In the genomic region with DNA sequence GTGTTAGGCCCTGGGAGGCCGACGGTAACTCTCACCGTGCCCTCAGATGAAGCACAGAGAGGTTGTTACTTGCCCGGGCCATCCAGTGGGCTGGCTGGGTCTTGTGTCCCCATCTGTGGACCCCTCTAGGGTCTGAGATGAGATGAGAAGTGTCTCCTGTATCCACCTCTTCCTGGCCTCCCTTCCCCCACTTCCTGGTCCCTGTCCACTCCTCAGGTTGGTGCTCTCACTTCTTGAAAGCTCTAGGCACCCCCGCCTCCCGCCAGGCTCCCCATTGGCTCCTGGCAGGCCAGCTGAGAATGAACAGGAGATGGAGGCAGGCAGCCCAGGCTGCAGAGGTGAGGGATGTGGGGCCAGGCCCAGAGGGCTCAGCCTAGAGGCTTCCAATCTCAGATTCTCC, we compare ENCODE assay signal across 7 cellular contexts. TPM values are rescaled to one million over a fixed set of nuclear protein-coding genes. Genes with fewer than 3 reads are reported as not detected.
A peak's percentile ranks its signal among the peaks of the same experiment; 100 is the strongest.
DNase-seq lines count a peak whose midpoint lies in the region; ATAC-seq and TF ChIP-seq lines count a peak whose summit lies in the region.

No MANE protein-coding gene starts in this region.

- 86 to 95% methylated on average over 6 of the region's 6 CpGs for WGBS in GM23248 (ENCODE audit: low coverage in 1 of 2, low lambda C conversion rate in 2 of 2, missing lambda C conversion rate in 2 of 2), 2 experiments
- WGBS in lower leg skin, 2 donors = 87 to 95% methylated on average over 5 to 6 of the region's 6 CpGs

- DNase-seq in GM23248 = peak; percentile 15
- no peak for DNase-seq in T-cell
- no peak for DNase-seq in fibroblast of mammary gland (ENCODE audit: low read depth)
- no peak for DNase-seq in lower leg skin (ENCODE audit: low spot score in 2 of 2)
- DNase-seq in GM19238 (ENCODE audit: insufficient read length, low spot score) = no peak
- DNase-seq in stimulated activated CD4-positive, alpha-beta T cell treated with anti-CD3 and anti-CD28 coated beads, Interleukin-4, amount 100 ng/mL, for 1 hour = no peak

- no peaks in the 10 kb centered on the region for H3K27me3 ChIP-seq in GM23248 (replicated peaks; ENCODE audit: insufficient read depth)

- ATAC-seq in T-cell (replicated peaks in 1 of 4) = no peak

- H3K27ac Mint-ChIP-seq in T-cell = peak overlapping the region; percentile 98 to 99

- no peaks in the 10 kb centered on the region for H3K9me3 Mint-ChIP-seq in T-cell

- CTCF ChIA-PET in T-cell (lab: Charles Lee) = interaction anchor here in 1 of 2 donors (3.4 kb wide), 1 partner anchor 131 kb away, joined by 19 read pairs; no protein-coding TSS in a partner anchor

- peak overlapping the region; percentile 90 to 95 (median 93) for H3K4me3 Mint-ChIP-seq in T-cell

- H4K20me1 ChIP-seq in GM23248 (ENCODE audit: insufficient read depth) = no peaks in the 10 kb centered on the region

- in situ Hi-C loops in GM23248 (cut with MboI) = no loop called here

- peak overlapping the region; percentile 91 for H3K9ac ChIP-seq in GM23248

- H3K4me2 ChIP-seq in GM23248 (ENCODE audit: unreplicated experiment) = peak overlapping the region; percentile 94

- H3K9me2 ChIP-seq in GM23248 (ENCODE audit: insufficient read depth) = no peaks in the 10 kb centered on the region

- peaks cover 23% of the 10 kb centered on the region for H3K36me3 Mint-ChIP-seq in T-cell

- peaks cover 40% of the 10 kb centered on the region for H3K79me2 ChIP-seq in GM23248 (ENCODE audit: insufficient read depth)

- peaks cover 9% of the 10 kb centered on the region; the same call in 1 of the 2 replicates for H3K36me3 ChIP-seq in GM23248 (ENCODE audit: low read depth)

- peaks cover 21% of the 10 kb centered on the region; the same call in 1 of the 2 replicates for H3K4me1 ChIP-seq in GM23248 (ENCODE audit: insufficient read depth)

- H3K4me3 ChIP-seq in GM23248 (peak overlapping the region; percentile 85), fibroblast of mammary gland (ENCODE audit: control insufficient read depth, low read depth, low read length) (peak overlapping the region; percentile 79), skin epidermis (peak overlapping the region in 1 of 7 experiments; percentile 86), lower leg skin (ENCODE audit: low read depth, poor library complexity, severe bottlenecking) (no peak overlapping the region)

- H3K27me3 Mint-ChIP-seq in T-cell = no peaks in the 10 kb centered on the region

- H3K4me1 Mint-ChIP-seq in T-cell = peaks cover 17 to 29% (median 27%) of the 10 kb centered on the region in 3 donors

- no peak for TF ChIP-seq CTCF in fibroblast of mammary gland (conservative IDR thresholded peaks at IDR 0.05; ENCODE audit: control insufficient read depth, insufficient read depth, low read depth, low read length)
- no peak for TF ChIP-seq CTCF in lower leg skin (IDR thresholded peaks at IDR 0.05)

- H3F3A ChIP-seq in GM23248 (ENCODE audit: insufficient read depth) = peaks cover 45% of the 10 kb centered on the region

- H3K27ac ChIP-seq in GM23248 = peak overlapping the region; percentile 88; the same call in 1 of the 2 replicates
- peak overlapping the region in 18 of 21 experiments; percentile 96 to 100 (median 98) for H3K27ac ChIP-seq in skin epidermis

- POLR2A ChIA-PET in T-cell (lab: Charles Lee) = interaction anchor here in 1 of 2 donors (0.6 kb wide), 1 partner anchor 25 kb away, joined by 8 read pairs; no protein-coding TSS in a partner anchor

- intact Hi-C loops in lower leg skin (cut with DNase I; ENCODE audit: low total_unique reads) = no loop called here

- no peak for TF ChIP-seq POLR2A in lower leg skin (IDR thresholded peaks at IDR 0.05)

- no peaks in the 10 kb centered on the region for H3K9me3 ChIP-seq in GM23248 (ENCODE audit: low read depth)

- H2AFZ ChIP-seq in GM23248 = no peak overlapping the region

RNA-seq across cellular contexts. Expression of gene MMP24OS, which starts 1.5 kb away (rescaled TPM):
- total RNA-seq in GM23248 (2014; rRNA removed; shearing (Covaris generic)) = 26.8 and 30.0 TPM in 2 replicates
- 81.7 and 85.3 TPM in 2 replicates for polyA plus RNA-seq in GM23248 (2016; fragmentation: Nextera tagmentation; extraction: Ambion mirVana)
- total RNA-seq in T-cell = 10 to 100 TPM; 59.5 to 95.5 (median 72.0) TPM
- total RNA-seq in lower leg skin = 10 to 100 TPM; 22.7 to 47.6 (median 25.4) TPM

RNA-seq across cellular contexts. Expression of gene EIF6, which starts 8.2 kb away (rescaled TPM):
- total RNA-seq in GM23248 (2014; rRNA removed; shearing (Covaris generic)) = 166 and 183 TPM in 2 replicates
- 245 and 247 TPM in 2 replicates for polyA plus RNA-seq in GM23248 (2016; fragmentation: Nextera tagmentation; extraction: Ambion mirVana)
- total RNA-seq in T-cell = 10 to 100 TPM; 43.8 to 70.7 (median 69.6) TPM
- total RNA-seq in lower leg skin = 100 to 1,000 TPM; 148 to 240 (median 177) TPM

RNA-seq across cellular contexts. Expression of gene FAM83C, which starts 15.8 kb away (rescaled TPM):
- not detected in 2 replicates for total RNA-seq in GM23248 (2014; rRNA removed; shearing (Covaris generic))
- not detected in 2 replicates for polyA plus RNA-seq in GM23248 (2016; fragmentation: Nextera tagmentation; extraction: Ambion mirVana)
- under 1 TPM in 1 of 5 donors, not detected in 4; 0.15 TPM for total RNA-seq in T-cell
- total RNA-seq in lower leg skin = 10 to 100 TPM; 54.4 to 85.7 (median 68.6) TPM

RNA-seq across cellular contexts. Expression of gene MMP24, which starts 49.9 kb away (rescaled TPM):
- 7.1 and 8.5 TPM in 2 replicates for total RNA-seq in GM23248 (2014; rRNA removed; shearing (Covaris generic))
- 0.61 and 0.70 TPM in 2 replicates for polyA plus RNA-seq in GM23248 (2016; fragmentation: Nextera tagmentation; extraction: Ambion mirVana)
- under 1 TPM in 3 of 5 donors, not detected in 2; 0.15 to 0.49 (median 0.16) TPM for total RNA-seq in T-cell
- total RNA-seq in lower leg skin = under 1 TPM in 3 of 4 donors, not detected in 1; 0.11 to 0.71 (median 0.27) TPM

Comparison
In these comparisons a context has a peak if more than half of its experiments do, and no peak if none do; other contexts are left out.
1. RNA of gene FAM83C, which starts 15.8 kb away (total RNA-seq): 54.4 to 85.7 TPM in lower leg skin; not detected in GM23248 and 0.15 TPM in T-cell; every median in the first group is over 10 times any median in the second.